In genomic region chr7:77796960-77797359, GRCh38 we compare ENCODE assay signal across 1 cellular context.
TF ChIP-seq lines count a peak whose summit lies in the region.

No MANE protein-coding gene starts in this region.

TF ChIP-seq in HEK293, 187 proteins besides CTCF, POLR2A, EP300 and RAD21 (continued from another document):
- TF ChIP-seq ZNF280D (tag by site-specific recombination; IDR thresholded peaks at IDR 0.05) (no peak), ZEB2 (tag by site-specific recombination; IDR thresholded peaks at IDR 0.05) (no peak), ZNF701 (tag by site-specific recombination; IDR thresholded peaks at IDR 0.05) (no peak), ZNF214 (tag by site-specific recombination; IDR thresholded peaks at IDR 0.05; ENCODE audit: borderline replicate concordance) (no peak), ZFP37 (tag by site-specific recombination; IDR thresholded peaks at IDR 0.05) (no peak), ZNF184 (tag by site-specific recombination; IDR thresholded peaks at IDR 0.05) (no peak), PRDM1 (tag by site-specific recombination; IDR thresholded peaks at IDR 0.05) (no peak), BCL11B (tag by site-specific recombination; IDR thresholded peaks at IDR 0.05; ENCODE audit: low read depth) (no peak)
